ENCODE assay signal across 8 cellular contexts in genomic region chr1:155859234-155859829, GRCh38.
A peak's percentile ranks its signal among the peaks of the same experiment; 100 is the strongest.
DNase-seq lines count a peak whose midpoint lies in the region; ATAC-seq lines count a peak whose summit lies in the region.

Gene SYT11 (plus strand): TSS chr1:155859567. CDS start chr1:155859762, 195 bp downstream.

- peak within 1 kb of the TSS; percentile 26 to 41 (median 35) for H3K4me3 ChIP-seq in skin epidermis

- DNase-seq in AG08395 (ENCODE audit: low spot score), result peak; percentile 98
- DNase-seq in NCI-H446 (lab: John Stamatoyannopoulos, UW), result peak; percentile 98 to 99
- DNase-seq in activated CD4-positive, CD25-positive, alpha-beta regulatory T cell (lab: John Stamatoyannopoulos, UW), result peak; percentile 62 to 80 (median 69)
- DNase-seq in caudate nucleus (lab: John Stamatoyannopoulos, UW), result peak; percentile 42 to 99 (median 93)
- peak; percentile 97 for DNase-seq in iPS-NIHi11 (ENCODE audit: low spot score)

- ATAC-seq in GM19025 (IDR thresholded peaks at IDR 0.05; ENCODE audit: low read depth, unreplicated experiment), result peak; percentile 50
- peak; percentile 69 for ATAC-seq in HG03280 (IDR thresholded peaks at IDR 0.05; ENCODE audit: unreplicated experiment)

- H3K27ac ChIP-seq in caudate nucleus (ENCODE audit: low read depth, low read length), result peak within 1 kb of the TSS; percentile 99
- H3K27ac ChIP-seq in skin epidermis, result peak within 1 kb of the TSS in 20 of 21 experiments; percentile 38 to 86 (median 74)

Comparison
In these comparisons a context has a peak if more than half of its experiments do, and no peak if none do; other contexts are left out.
1. Peak in every context shown above with its lines: DNase-seq, ATAC-seq, H3K4me3 ChIP-seq and H3K27ac ChIP-seq.